In genomic region chrX:135393046-135393445, GRCh38 we compare ENCODE assay signal across 18 cellular contexts.
"Had no signal": no experiment of that assay in that cellular context is flagged by ENCODE, and none has a peak within 500 bp of the region (broad histone marks: within the 10 kb centered on the region; RNA-seq: fewer than 3 reads in every experiment).

No MANE protein-coding gene starts in this region.

- ATAC-seq: left lung, lower lobe of right lung, natural killer cell, right cardiac atrium had no signal

- DNase-seq: activated CD4-positive, alpha-beta T cell treated with anti-CD3 and anti-CD28 coated beads for 4 hours; activated CD4-positive, alpha-beta T cell treated with anti-CD3 and anti-CD28 coated beads, Interleukin-2, amount 50 U/mL, for 4 hours; activated CD4-positive, CD25-positive, alpha-beta regulatory T cell; activated effector memory CD4-positive, alpha-beta T cell treated with Interleukin-2 at 50 U/mL for 16 hours; activated naive CD4-positive, alpha-beta T cell treated with Interleukin-2 at 50 U/mL for 16 hours; cerebellar nuclear complex; colonic mucosa; effector CD8-positive, alpha-beta T cell; esophagus squamous epithelium; left lung; lower lobe of right lung; mesenchymal stem cell; natural killer cell; right cardiac atrium; spleen; stimulated activated naive CD4-positive, alpha-beta T cell; T-helper 2 cell; tibial artery had no signal
